In the genomic region with DNA sequence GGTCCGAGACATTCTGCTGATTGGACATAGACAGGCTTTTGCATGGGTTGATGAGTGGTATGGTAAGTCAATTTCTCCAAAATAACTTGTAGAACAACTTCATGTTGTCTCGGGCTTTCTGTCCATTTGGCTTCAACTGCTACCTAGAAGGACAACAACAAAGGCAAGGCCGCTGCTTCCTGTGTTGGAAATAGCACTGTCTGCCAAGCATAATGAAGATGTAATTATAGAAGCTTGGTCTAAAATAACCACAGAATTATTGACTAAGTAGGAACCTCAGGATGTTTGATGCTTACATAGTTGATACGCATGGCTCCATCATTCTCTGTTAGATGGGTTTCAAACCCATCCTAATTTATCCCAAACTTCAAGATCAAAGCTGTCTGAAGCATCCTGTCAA, we compare ENCODE assay signal across 22 cellular contexts.
"Had no signal": no experiment of that assay in that cellular context is flagged by ENCODE, and none has a peak within 500 bp of the region (broad histone marks: within the 10 kb centered on the region; RNA-seq: fewer than 3 reads in every experiment).

No MANE protein-coding gene starts in this region.

- H3K9ac ChIP-seq: neural progenitor cell had no signal

- H3K4me1 ChIP-seq: left lung, transverse colon had no signal

- H3K9me3 Mint-ChIP-seq: activated CD4-positive, alpha-beta memory T cell treated with anti-CD3 and anti-CD28 coated beads, Interleukin-2, amount 10 ng/mL, durations not matched to agents 7 days and 5 days; activated CD4-positive, alpha-beta T cell treated with anti-CD3 and anti-CD28 coated beads, Interleukin-2, amount 10 ng/mL, durations not matched to agents 24 days and 14 days; activated naive CD8-positive, alpha-beta T cell treated with anti-CD3 and anti-CD28 coated beads for 36 hours; activated T-helper 1 cell treated with anti-CD3 and anti-CD28 coated beads, Interleukin-12 subunit alpha, Interleukin-12 subunit beta, Interleukin-2, Interleukin-4 antibody, amounts not matched to agents 30 ng/mL and 10 ng/mL and 1 ng/mL, durations not matched to agents 14 hours and 24 hours and 36 hours; central memory CD8-positive, alpha-beta T cell; effector memory CD8-positive, alpha-beta T cell; immature natural killer cell; mesothelial cell of epicardium; naive thymus-derived CD8-positive, alpha-beta T cell; neural progenitor cell; stimulated activated naive B cell treated with anti-CD40 and anti-IgM and Interleukin-4, amounts not matched to agents 10 μg/mL and 1 μg/mL and 100 μg/mL, for 72 hours had no signal

- H3K4me1 Mint-ChIP-seq: activated CD4-positive, alpha-beta memory T cell treated with anti-CD3 and anti-CD28 coated beads, Interleukin-2, amount 10 ng/mL, durations not matched to agents 7 days and 5 days; activated CD4-positive, alpha-beta T cell treated with anti-CD3 and anti-CD28 coated beads, Interleukin-2, amount 10 ng/mL, durations not matched to agents 24 days and 14 days; neural progenitor cell had no signal

- H3K27ac Mint-ChIP-seq: activated CD4-positive, alpha-beta memory T cell treated with anti-CD3 and anti-CD28 coated beads, Interleukin-2, amount 10 ng/mL, durations not matched to agents 7 days and 5 days; activated CD4-positive, alpha-beta T cell treated with anti-CD3 and anti-CD28 coated beads, Interleukin-2, amount 10 ng/mL, durations not matched to agents 24 days and 14 days; activated naive CD8-positive, alpha-beta T cell treated with anti-CD3 and anti-CD28 coated beads for 36 hours; activated T-helper 1 cell treated with anti-CD3 and anti-CD28 coated beads, Interleukin-12 subunit alpha, Interleukin-12 subunit beta, Interleukin-2, Interleukin-4 antibody, amounts not matched to agents 30 ng/mL and 10 ng/mL and 1 ng/mL, durations not matched to agents 14 hours and 24 hours and 36 hours; mesothelial cell of epicardium; neural progenitor cell; stimulated activated naive B cell treated with anti-CD40 and anti-IgM and Interleukin-4, amounts not matched to agents 10 μg/mL and 1 μg/mL and 100 μg/mL, for 72 hours had no signal

- ATAC-seq: activated CD4-positive, CD25-positive, alpha-beta regulatory T cell treated with anti-CD3 and anti-CD28 coated beads, Interleukin-2, amount 50 U/mL, for 24 hours; effector memory CD8-positive, alpha-beta T cell; esophagus mucosa; left lung; naive thymus-derived CD8-positive, alpha-beta T cell; stimulated activated naive B cell treated with anti-CD40 and anti-IgM and Interleukin-4, amounts not matched to agents 10 μg/mL and 1 μg/mL and 100 μg/mL, for 72 hours had no signal

- H3K4me3 Mint-ChIP-seq: activated CD4-positive, alpha-beta memory T cell treated with anti-CD3 and anti-CD28 coated beads, Interleukin-2, amount 10 ng/mL, durations not matched to agents 7 days and 5 days; activated CD4-positive, alpha-beta T cell treated with anti-CD3 and anti-CD28 coated beads, Interleukin-2, amount 10 ng/mL, durations not matched to agents 24 days and 14 days; activated naive CD8-positive, alpha-beta T cell treated with anti-CD3 and anti-CD28 coated beads for 36 hours; activated T-helper 1 cell treated with anti-CD3 and anti-CD28 coated beads, Interleukin-12 subunit alpha, Interleukin-12 subunit beta, Interleukin-2, Interleukin-4 antibody, amounts not matched to agents 30 ng/mL and 10 ng/mL and 1 ng/mL, durations not matched to agents 14 hours and 24 hours and 36 hours; central memory CD8-positive, alpha-beta T cell; effector memory CD8-positive, alpha-beta T cell; immature natural killer cell; mesothelial cell of epicardium; naive thymus-derived CD8-positive, alpha-beta T cell; neural progenitor cell; stimulated activated naive B cell treated with anti-CD40 and anti-IgM and Interleukin-4, amounts not matched to agents 10 μg/mL and 1 μg/mL and 100 μg/mL, for 72 hours had no signal

- H3K36me3 Mint-ChIP-seq: neural progenitor cell had no signal

- H3K27me3 Mint-ChIP-seq: activated CD4-positive, alpha-beta memory T cell treated with anti-CD3 and anti-CD28 coated beads, Interleukin-2, amount 10 ng/mL, durations not matched to agents 7 days and 5 days; activated CD4-positive, alpha-beta T cell treated with anti-CD3 and anti-CD28 coated beads, Interleukin-2, amount 10 ng/mL, durations not matched to agents 24 days and 14 days; activated naive CD8-positive, alpha-beta T cell treated with anti-CD3 and anti-CD28 coated beads for 36 hours; central memory CD8-positive, alpha-beta T cell; effector memory CD8-positive, alpha-beta T cell; naive thymus-derived CD8-positive, alpha-beta T cell; stimulated activated naive B cell treated with anti-CD40 and anti-IgM and Interleukin-4, amounts not matched to agents 10 μg/mL and 1 μg/mL and 100 μg/mL, for 72 hours had no signal

- H3K27ac ChIP-seq: dorsolateral prefrontal cortex, hepatocyte, left lung, neural progenitor cell, transverse colon had no signal

- DNase-seq: activated CD4-positive, alpha-beta memory T cell treated with anti-CD3 and anti-CD28 coated beads, Interleukin-2, amount 10 ng/mL, durations not matched to agents 7 days and 5 days; activated CD4-positive, alpha-beta T cell treated with anti-CD3 and anti-CD28 coated beads, Interleukin-2, amount 10 ng/mL, durations not matched to agents 24 days and 14 days; activated naive CD8-positive, alpha-beta T cell treated with anti-CD3 and anti-CD28 coated beads for 36 hours; dorsolateral prefrontal cortex; effector memory CD8-positive, alpha-beta T cell; glutamatergic neuron; immature natural killer cell; left lung; mammary epithelial cell; naive thymus-derived CD8-positive, alpha-beta T cell; stimulated activated CD4-positive, alpha-beta T cell treated with anti-CD3 and anti-CD28 coated beads, Interleukin-2, amount 100 ng/mL, for 48 hours; stimulated activated CD8-positive, alpha-beta memory T cell treated with anti-CD3 and anti-CD28 coated beads, Interleukin-4, amount 100 ng/mL, for 48 hours; stimulated activated naive B cell treated with anti-CD40 and anti-IgM and Interleukin-4, amounts not matched to agents 10 μg/mL and 1 μg/mL and 100 μg/mL, for 72 hours; T1000; transverse colon had no signal

- H3K4me3 ChIP-seq: dorsolateral prefrontal cortex, hepatocyte, left lung, neural progenitor cell, transverse colon had no signal

- H3K27me3 ChIP-seq: dorsolateral prefrontal cortex, hepatocyte, left lung, neural progenitor cell, transverse colon had no signal

- H3K9me3 ChIP-seq: left lung, transverse colon had no signal

- H3K4me2 ChIP-seq: hepatocyte, neural progenitor cell had no signal

- H3K36me3 ChIP-seq: neural progenitor cell, transverse colon had no signal
